ENCODE assay signal across 20 cellular contexts in the genomic region with DNA sequence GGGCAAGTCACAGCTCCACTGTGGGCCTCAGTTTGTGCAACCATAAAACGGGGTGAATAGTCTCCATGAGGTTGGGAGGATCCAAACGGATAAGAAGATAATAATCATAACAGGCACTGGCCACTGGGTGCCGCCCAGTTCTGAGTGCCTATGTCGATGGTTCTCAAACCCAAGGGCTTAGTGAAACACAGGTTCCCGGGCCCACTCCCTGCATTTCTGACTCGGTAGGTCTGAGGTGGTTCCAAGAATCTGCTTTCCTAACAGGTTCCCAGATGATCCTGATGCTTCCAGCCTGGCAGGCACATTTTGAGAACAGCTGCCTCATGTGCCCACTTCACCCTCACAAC. TPM values are rescaled to one million over a fixed set of nuclear protein-coding genes. Genes with fewer than 3 reads are reported as not detected.
"Had no signal": no experiment of that assay in that cellular context is flagged by ENCODE, and none has a peak within 500 bp of the region (broad histone marks: within the 10 kb centered on the region; RNA-seq: fewer than 3 reads in every experiment).

No MANE protein-coding gene starts in this region.

- H3K27ac Mint-ChIP-seq: T-cell had no signal

- H3K4me3 ChIP-seq: gastrocnemius medialis, left lung, ovary, smooth muscle cell, testis, uterus had no signal

- H3K36me3 ChIP-seq: brain microvascular endothelial cell, ovary, uterus had no signal

- H3K4me3 Mint-ChIP-seq: activated T-helper 17 cell treated with anti-CD3 and anti-CD28 coated beads, Interleukin-2, amount 50 U/mL, for 72 hours; central memory CD8-positive, alpha-beta T cell; T-cell had no signal

- H3K27me3 ChIP-seq: brain microvascular endothelial cell, gastrocnemius medialis, left lung, ovary, testis, uterus had no signal

- H3K27me3 Mint-ChIP-seq: activated T-helper 17 cell treated with anti-CD3 and anti-CD28 coated beads, Interleukin-2, amount 50 U/mL, for 72 hours; central memory CD8-positive, alpha-beta T cell; T-cell had no signal

- ATAC-seq: activated T-helper 17 cell treated with anti-CD3 and anti-CD28 coated beads, Interleukin-2, amount 50 U/mL, for 72 hours; gastrocnemius medialis; left lung; sciatic nerve; T-cell had no signal

- H3K9me3 Mint-ChIP-seq: activated T-helper 17 cell treated with anti-CD3 and anti-CD28 coated beads, Interleukin-2, amount 50 U/mL, for 72 hours; central memory CD8-positive, alpha-beta T cell had no signal

- H3K4me1 Mint-ChIP-seq: activated T-helper 17 cell treated with anti-CD3 and anti-CD28 coated beads, Interleukin-2, amount 50 U/mL, for 72 hours; central memory CD8-positive, alpha-beta T cell; T-cell had no signal

- DNase-seq: activated CD4-positive, alpha-beta T cell treated with anti-CD3 and anti-CD28 coated beads, Interleukin-2, amount 50 U/mL, for 4 hours; activated naive CD4-positive, alpha-beta T cell; brain microvascular endothelial cell; cortex of kidney; mammary epithelial cell; SK-N-SH; stimulated activated CD4-positive, alpha-beta T cell treated with anti-CD3 and anti-CD28 coated beads, Interleukin-4, amount 100 ng/mL, for 1 hour; T-helper 9 cell; testis had no signal

RNA-seq across cellular contexts. Expression of a gene that starts 45.3 kb away (rescaled TPM):
- total RNA-seq: aorta, gastrocnemius medialis, T-cell had no signal

RNA-seq across cellular contexts. Expression of a gene that starts 60.0 kb away (rescaled TPM):
- total RNA-seq: activated T-helper 17 cell treated with anti-CD3 and anti-CD28 coated beads, Interleukin-2, amount 50 U/mL, for 72 hours; aorta; left lung; mammary epithelial cell; myocyte; sciatic nerve; smooth muscle cell; T-cell; testis; uterus had no signal
